8 cellular contexts compared by ENCODE assay signal in genomic region chr11:44775366-44776356, GRCh38. TPM values are rescaled to one million over a fixed set of nuclear protein-coding genes. Genes with fewer than 3 reads are reported as not detected.
DNase-seq lines count a peak whose midpoint lies in the region; TF ChIP-seq lines count a peak whose summit lies in the region.

No MANE protein-coding gene starts in this region.

- H3K23ac ChIP-seq in mesenchymal stem cell (ENCODE audit: low read length in 2 of 2) = no peak overlapping the region

- H3K18ac ChIP-seq in mesenchymal stem cell (ENCODE audit: low read depth in 1 of 2, low read length in 2 of 2) = no peak overlapping the region

- no peaks in the 10 kb centered on the region for H3K27me3 Mint-ChIP-seq in chondrocyte (ENCODE audit: low read depth)

- no peak overlapping the region for H2BK15ac ChIP-seq in mesenchymal stem cell (ENCODE audit: low read depth, poor library complexity, severe bottlenecking)

- TF ChIP-seq CTCF in chondrocyte (IDR thresholded peaks at IDR 0.05) = peak; percentile 80

- no peak overlapping the region for H3K14ac ChIP-seq in mesenchymal stem cell (ENCODE audit: low read length in 2 of 2)

- no peak overlapping the region for H3K4me3 ChIP-seq in mesenchymal stem cell (ENCODE audit: insufficient read depth in 1 of 2, low read depth in 1 of 2, low read length in 2 of 2)

- no peak overlapping the region for H2AK5ac ChIP-seq in mesenchymal stem cell (ENCODE audit: low read length, severe bottlenecking)

- H3K27ac ChIP-seq in mesenchymal stem cell (ENCODE audit: low read length, poor library complexity, severe bottlenecking) = no peak overlapping the region

- H3K4me3 Mint-ChIP-seq in chondrocyte (ENCODE audit: unreplicated experiment) = no peak overlapping the region

- no peak overlapping the region for H2BK12ac ChIP-seq in mesenchymal stem cell (ENCODE audit: low read length in 2 of 2)

- no peak overlapping the region for H4K8ac ChIP-seq in mesenchymal stem cell (ENCODE audit: low read length)

- H3K27ac Mint-ChIP-seq in chondrocyte (ENCODE audit: unreplicated experiment) = no peak overlapping the region

- no peak overlapping the region for H2BK120ac ChIP-seq in mesenchymal stem cell (ENCODE audit: low read depth, low read length)

- peak; percentile 39 for DNase-seq in NCI-H345 (lab: John Stamatoyannopoulos, UW)
- DNase-seq in NCI-H345 treated with DMSO at 0.1 percent for 48 hours (lab: John Stamatoyannopoulos, UW; ENCODE audit: unreplicated experiment) = no peak
- peak; percentile 28 for DNase-seq in NCI-H1105 (lab: John Stamatoyannopoulos, UW)
- DNase-seq in activated CD4-positive, CD25-positive, alpha-beta regulatory T cell (lab: John Stamatoyannopoulos, UW) = peak in 3 of 4 experiments; percentile 19 to 23 (median 20)
- DNase-seq in chondrocyte (ENCODE audit: low spot score) = no peak
- DNase-seq in mesenchymal stem cell = peak; percentile 61
- DNase-seq in stimulated activated CD8-positive, alpha-beta memory T cell treated with anti-CD3 and anti-CD28 coated beads, Interleukin-4, amount 100 ng/mL, for 48 hours = peak; percentile 78
- no peak for DNase-seq in NCI-H1048 (lab: John Stamatoyannopoulos, UW)

- H3K4me1 Mint-ChIP-seq in chondrocyte (ENCODE audit: low read depth) = peaks cover 7% of the 10 kb centered on the region

- no peak overlapping the region for H3K9ac ChIP-seq in mesenchymal stem cell (ENCODE audit: low read length)

- H3K4me1 ChIP-seq in mesenchymal stem cell (ENCODE audit: control insufficient read depth, insufficient read depth, low read depth, low read length) = no peaks in the 10 kb centered on the region

- no peaks in the 10 kb centered on the region for H3K79me1 ChIP-seq in mesenchymal stem cell (replicated peaks; ENCODE audit: low read length, poor library complexity, severe bottlenecking)

- H3K4ac ChIP-seq in mesenchymal stem cell (ENCODE audit: low read depth in 1 of 2, low read length in 2 of 2) = no peak overlapping the region

- no peaks in the 10 kb centered on the region for H3K36me3 ChIP-seq in mesenchymal stem cell (ENCODE audit: control insufficient read depth in 1 of 2, insufficient read depth in 2 of 2, low read depth in 1 of 2, low read length in 2 of 2)

- no peak overlapping the region for H3K4me2 ChIP-seq in mesenchymal stem cell (ENCODE audit: low read length, poor library complexity, severe bottlenecking)

- no peaks in the 10 kb centered on the region for H3K9me3 Mint-ChIP-seq in chondrocyte (ENCODE audit: low read depth)

- no peak overlapping the region for H4K91ac ChIP-seq in mesenchymal stem cell (ENCODE audit: low read length)

- H2BK5ac ChIP-seq in mesenchymal stem cell (ENCODE audit: low read depth, low read length, poor library complexity, severe bottlenecking) = no peak overlapping the region

- H3K27me3 ChIP-seq in mesenchymal stem cell (ENCODE audit: control insufficient read depth in 1 of 2, insufficient read depth in 1 of 2, low read length in 2 of 2) = peaks cover 41 to 56% of the 10 kb centered on the region in 2 experiments

- H2AFZ ChIP-seq in mesenchymal stem cell (ENCODE audit: low read depth, low read length) = no peak overlapping the region

- peaks cover 5% of the 10 kb centered on the region for H3K9me3 ChIP-seq in mesenchymal stem cell (ENCODE audit: control insufficient read depth, low read length)

- WGBS in mesenchymal stem cell = 55% methylated on average over 14 of the region's 17 CpGs

- no peaks in the 10 kb centered on the region for H3K36me3 Mint-ChIP-seq in chondrocyte (ENCODE audit: low read depth)

RNA-seq across cellular contexts. Expression of gene TSPAN18, which starts 48.9 kb away (rescaled TPM):
- total RNA-seq in chondrocyte = 4.0 to 4.9 TPM (median 4.6 TPM) in 3 replicates
- polyA plus RNA-seq in mesenchymal stem cell (2013, experiment 1 of 2) = 7.4 TPM
- 7.2 TPM for polyA plus RNA-seq in mesenchymal stem cell (2013, experiment 2 of 2)

Comparison
In these comparisons a context has a peak if more than half of its experiments do, and no peak if none do; other contexts are left out.
1. DNase-seq: peak in NCI-H345 (single experiment), NCI-H1105 (single experiment), activated CD4-positive, CD25-positive, alpha-beta regulatory T cell (3 of 4), mesenchymal stem cell (single experiment) and stimulated activated CD8-positive, alpha-beta memory T cell treated with anti-CD3 and anti-CD28 coated beads, Interleukin-4, amount 100 ng/mL, for 48 hours (single experiment); none in NCI-H345 treated with DMSO at 0.1 percent for 48 hours (single experiment), chondrocyte (single experiment) and NCI-H1048 (single experiment).